31 cellular contexts compared by ENCODE assay signal in genomic region chr16:12881771-12882170, GRCh38. TPM values are rescaled to one million over a fixed set of nuclear protein-coding genes. Genes with fewer than 3 reads are reported as not detected.
"Had no signal": no experiment of that assay in that cellular context is flagged by ENCODE, and none has a peak within 500 bp of the region (broad histone marks: within the 10 kb centered on the region; RNA-seq: fewer than 3 reads in every experiment).

No MANE protein-coding gene starts in this region.

- H3K36me3 ChIP-seq: brain microvascular endothelial cell, left lung, lower lobe of right lung, neutrophil, ovary, sigmoid colon, upper lobe of right lung had no signal

- H3K4me3 ChIP-seq: left lung, lower lobe of right lung, ovary, psoas muscle, sigmoid colon, smooth muscle cell, upper lobe of right lung had no signal

- H3K4me1 Mint-ChIP-seq: activated CD4-positive, alpha-beta T cell treated with anti-CD3 and anti-CD28 coated beads, Interleukin-2, amount 10 ng/mL, durations not matched to agents 24 days and 14 days; activated naive CD4-positive, alpha-beta T cell treated with anti-CD3 and anti-CD28 coated beads, Interleukin-2, amount 10 ng/mL, durations not matched to agents 7 days and 5 days; activated naive CD8-positive, alpha-beta T cell treated with anti-CD3 and anti-CD28 coated beads, Interleukin-2, amount 10 ng/mL, durations not matched to agents 7 days and 5 days; naive B cell; nephron progenitor cell; stimulated activated memory B cell treated with anti-CD40 and anti-IgM and Interleukin-4, amounts not matched to agents 10 μg/mL and 1 μg/mL and 100 μg/mL, for 72 hours; stimulated activated naive CD8-positive, alpha-beta T cell treated with anti-CD3 and anti-CD28 coated beads, Interleukin-15, amount 100 ng/mL, for 72 hours had no signal

- H3K9me3 Mint-ChIP-seq: activated CD4-positive, alpha-beta memory T cell treated with anti-CD3 and anti-CD28 coated beads for 36 hours; activated CD4-positive, alpha-beta T cell treated with anti-CD3 and anti-CD28 coated beads, Interleukin-2, amount 10 ng/mL, durations not matched to agents 24 days and 14 days; activated naive CD4-positive, alpha-beta T cell treated with anti-CD3 and anti-CD28 coated beads, Interleukin-2, amount 10 ng/mL, durations not matched to agents 7 days and 5 days; activated naive CD8-positive, alpha-beta T cell treated with anti-CD3 and anti-CD28 coated beads, Interleukin-2, amount 10 ng/mL, durations not matched to agents 7 days and 5 days; activated T-cell treated with anti-CD3 and anti-CD28 coated beads, Interleukin-2, amount 50 U/mL, for 24 hours; stimulated activated naive CD8-positive, alpha-beta T cell treated with anti-CD3 and anti-CD28 coated beads, Interleukin-15, amount 100 ng/mL, for 72 hours had no signal

- H3K4me3 Mint-ChIP-seq: activated CD4-positive, alpha-beta memory T cell treated with anti-CD3 and anti-CD28 coated beads for 36 hours; activated CD4-positive, alpha-beta T cell treated with anti-CD3 and anti-CD28 coated beads, Interleukin-2, amount 10 ng/mL, durations not matched to agents 24 days and 14 days; activated naive CD4-positive, alpha-beta T cell treated with anti-CD3 and anti-CD28 coated beads, Interleukin-2, amount 10 ng/mL, durations not matched to agents 7 days and 5 days; activated naive CD8-positive, alpha-beta T cell treated with anti-CD3 and anti-CD28 coated beads, Interleukin-2, amount 10 ng/mL, durations not matched to agents 7 days and 5 days; activated T-cell treated with anti-CD3 and anti-CD28 coated beads, Interleukin-2, amount 50 U/mL, for 24 hours; naive B cell; nephron progenitor cell; stimulated activated memory B cell treated with anti-CD40 and anti-IgM and Interleukin-4, amounts not matched to agents 10 μg/mL and 1 μg/mL and 100 μg/mL, for 72 hours; stimulated activated naive CD8-positive, alpha-beta T cell treated with anti-CD3 and anti-CD28 coated beads, Interleukin-15, amount 100 ng/mL, for 72 hours had no signal

- H3K27ac ChIP-seq: brain microvascular endothelial cell, left lung, lower lobe of right lung, neutrophil, ovary, psoas muscle, sigmoid colon, upper lobe of right lung had no signal

- H3K27ac Mint-ChIP-seq: activated CD4-positive, alpha-beta memory T cell treated with anti-CD3 and anti-CD28 coated beads for 36 hours; activated CD4-positive, alpha-beta T cell treated with anti-CD3 and anti-CD28 coated beads, Interleukin-2, amount 10 ng/mL, durations not matched to agents 24 days and 14 days; activated naive CD4-positive, alpha-beta T cell treated with anti-CD3 and anti-CD28 coated beads, Interleukin-2, amount 10 ng/mL, durations not matched to agents 7 days and 5 days; activated naive CD8-positive, alpha-beta T cell treated with anti-CD3 and anti-CD28 coated beads, Interleukin-2, amount 10 ng/mL, durations not matched to agents 7 days and 5 days; activated T-cell treated with anti-CD3 and anti-CD28 coated beads, Interleukin-2, amount 50 U/mL, for 24 hours; naive B cell; nephron progenitor cell; stimulated activated memory B cell treated with anti-CD40 and anti-IgM and Interleukin-4, amounts not matched to agents 10 μg/mL and 1 μg/mL and 100 μg/mL, for 72 hours; stimulated activated naive CD8-positive, alpha-beta T cell treated with anti-CD3 and anti-CD28 coated beads, Interleukin-15, amount 100 ng/mL, for 72 hours had no signal

- H3K36me3 Mint-ChIP-seq: activated CD4-positive, alpha-beta memory T cell treated with anti-CD3 and anti-CD28 coated beads for 36 hours; activated naive CD4-positive, alpha-beta T cell treated with anti-CD3 and anti-CD28 coated beads, Interleukin-2, amount 10 ng/mL, durations not matched to agents 7 days and 5 days; activated naive CD8-positive, alpha-beta T cell treated with anti-CD3 and anti-CD28 coated beads, Interleukin-2, amount 10 ng/mL, durations not matched to agents 7 days and 5 days; naive B cell; stimulated activated memory B cell treated with anti-CD40 and anti-IgM and Interleukin-4, amounts not matched to agents 10 μg/mL and 1 μg/mL and 100 μg/mL, for 72 hours had no signal

- ATAC-seq: activated CD4-positive, CD25-positive, alpha-beta regulatory T cell treated with anti-CD3 and anti-CD28 coated beads, Interleukin-2, amount 50 U/mL, for 24 hours; left lung; lower lobe of right lung; psoas muscle; stimulated activated memory B cell treated with anti-CD40 and anti-IgM and Interleukin-4, amounts not matched to agents 10 μg/mL and 1 μg/mL and 100 μg/mL, for 72 hours; stimulated activated naive CD8-positive, alpha-beta T cell treated with anti-CD3 and anti-CD28 coated beads, Interleukin-15, amount 100 ng/mL, for 72 hours; upper lobe of right lung had no signal

- H3K4me2 ChIP-seq: smooth muscle cell had no signal

- H3K9me3 ChIP-seq: lower lobe of right lung, neutrophil, ovary, sigmoid colon, upper lobe of right lung had no signal

- DNase-seq: activated CD4-positive, alpha-beta memory T cell treated with anti-CD3 and anti-CD28 coated beads for 36 hours; activated CD4-positive, alpha-beta T cell treated with anti-CD3 and anti-CD28 coated beads, Interleukin-2, amount 10 ng/mL, durations not matched to agents 24 days and 14 days; activated CD8-positive, alpha-beta memory T cell treated with anti-CD3 and anti-CD28 coated beads, Interleukin-2, amount 50 U/mL, for 4 hours; activated gamma-delta T cell; activated naive CD4-positive, alpha-beta T cell treated with anti-CD3 and anti-CD28 coated beads, Interleukin-2, amount 10 ng/mL, durations not matched to agents 7 days and 5 days; activated naive CD8-positive, alpha-beta T cell treated with anti-CD3 and anti-CD28 coated beads, Interleukin-2, amount 10 ng/mL, durations not matched to agents 7 days and 5 days; activated T-cell treated with anti-CD3 and anti-CD28 coated beads, Interleukin-2, amount 50 U/mL, for 24 hours; brain microvascular endothelial cell; cortex of kidney; left lung; lower lobe of right lung; mesenchymal stem cell; naive B cell; nephron progenitor cell; ovary; psoas muscle; sigmoid colon; stimulated activated CD4-positive, alpha-beta T cell treated with anti-CD3 and anti-CD28 coated beads, Interleukin-1b, Interleukin-23, amount 100 ng/mL, for 48 hours; stimulated activated CD4-positive, alpha-beta T cell treated with anti-CD3 and anti-CD28 coated beads, Interleukin-4, amount 100 ng/mL, for 4 hours; stimulated activated CD8-positive, alpha-beta memory T cell treated with anti-CD3 and anti-CD28 coated beads, Interleukin-4, amount 100 ng/mL, for 48 hours; stimulated activated naive CD8-positive, alpha-beta T cell treated with anti-CD3 and anti-CD28 coated beads, Interleukin-15, amount 100 ng/mL, for 72 hours; substantia nigra; T-helper 1 cell; upper lobe of right lung had no signal

- H3K27me3 ChIP-seq: brain microvascular endothelial cell, neutrophil, ovary, upper lobe of right lung had no signal

- H3K4me1 ChIP-seq: left lung, lower lobe of right lung, psoas muscle, sigmoid colon, upper lobe of right lung had no signal

RNA-seq across cellular contexts. Expression of gene SHISA9, which starts 19.6 kb away (rescaled TPM):
- total RNA-seq: activated CD4-positive, alpha-beta T cell treated with anti-CD3 and anti-CD28 coated beads, Interleukin-2, amount 10 ng/mL, durations not matched to agents 24 days and 14 days; activated CD8-positive, alpha-beta memory T cell treated with anti-CD3 and anti-CD28 coated beads for 36 hours; activated naive CD8-positive, alpha-beta T cell treated with anti-CD3 and anti-CD28 coated beads, Interleukin-2, amount 10 ng/mL, durations not matched to agents 7 days and 5 days; endothelial cell of umbilical vein; lower lobe of right lung; mononuclear cell; upper lobe of right lung had no signal
- polyA plus RNA-seq: endothelial cell of umbilical vein, smooth muscle cell had no signal
